In the genomic region with DNA sequence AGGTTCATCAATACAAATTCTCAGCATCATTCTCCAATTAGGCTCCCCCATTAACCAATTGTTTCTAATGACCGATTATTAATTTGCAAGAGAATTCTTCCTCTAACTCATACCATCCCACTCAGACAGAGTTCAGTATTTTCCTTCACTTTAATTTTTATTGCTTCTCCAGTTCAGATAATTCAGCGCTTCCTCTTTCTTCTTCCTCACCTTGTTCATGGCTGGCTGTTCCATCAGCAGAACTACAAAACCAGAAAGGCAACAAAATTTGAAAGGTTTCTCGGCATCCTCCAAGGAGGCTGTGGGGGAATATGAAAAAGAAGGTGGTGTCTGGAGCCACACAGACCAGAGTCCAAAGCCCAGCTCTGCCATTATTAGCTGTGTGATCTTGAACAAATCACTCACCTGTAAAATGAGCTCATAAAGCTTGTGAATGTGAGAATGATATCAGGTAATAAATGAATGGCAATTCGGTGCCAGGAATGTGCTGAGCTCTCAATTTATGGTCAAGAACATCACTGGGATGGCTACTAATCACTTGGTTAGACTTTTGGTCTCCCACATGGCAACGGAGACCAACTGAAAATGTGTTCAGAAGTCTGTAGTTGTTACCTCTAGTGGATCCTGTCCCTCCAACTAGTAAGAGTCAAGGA, we compare ENCODE assay signal across 29 cellular contexts. TPM values are rescaled to one million over a fixed set of nuclear protein-coding genes. Genes with fewer than 3 reads are reported as not detected.
"Had no signal": no experiment of that assay in that cellular context is flagged by ENCODE, and none has a peak within 500 bp of the region (broad histone marks: within the 10 kb centered on the region; RNA-seq: fewer than 3 reads in every experiment).

No MANE protein-coding gene starts in this region.

- DNase-seq: activated B cell treated with CpG ODN at 0.5 μM for 24 hours; activated CD4-positive, alpha-beta T cell treated with anti-CD3 and anti-CD28 coated beads, Interleukin-2, amount 50 U/mL, for 1 hour; activated CD8-positive, alpha-beta T cell treated with anti-CD3 and anti-CD28 coated beads for 36 hours; activated effector memory CD4-positive, alpha-beta T cell treated with Interleukin-2 at 50 U/mL for 16 hours; activated naive CD4-positive, alpha-beta T cell treated with Interleukin-2 at 50 U/mL for 16 hours; activated naive CD8-positive, alpha-beta T cell treated with anti-CD3 and anti-CD28 coated beads for 36 hours; caudate nucleus; cortex of kidney; effector memory CD8-positive, alpha-beta T cell; erythroblast; gastrocnemius medialis; glutamatergic neuron; hippocampal formation; left cardiac atrium; left ventricle myocardium superior; psoas muscle; sigmoid colon; stimulated activated CD4-positive, alpha-beta T cell treated with anti-CD3 and anti-CD28 coated beads, Interleukin-1b, Interleukin-23, amount 100 ng/mL, for 48 hours; stimulated activated CD4-positive, alpha-beta T cell treated with anti-CD3 and anti-CD28 coated beads, Interleukin-4, amount 100 ng/mL, for 4 hours; stimulated activated naive B cell treated with anti-CD40 and anti-IgM and Interleukin-4, amounts not matched to agents 10 μg/mL and 1 μg/mL and 100 μg/mL, for 72 hours; stomach; thyroid gland had no signal

- H3K9me3 ChIP-seq: ascending aorta, gastrocnemius medialis, pancreas, psoas muscle, sigmoid colon, stomach, thyroid gland had no signal

- H3K27me3 Mint-ChIP-seq: activated B cell treated with CpG ODN at 0.5 μM for 24 hours; activated CD8-positive, alpha-beta T cell treated with anti-CD3 and anti-CD28 coated beads for 36 hours; activated naive CD8-positive, alpha-beta T cell treated with anti-CD3 and anti-CD28 coated beads for 36 hours; brain; effector memory CD8-positive, alpha-beta T cell; stimulated activated naive B cell treated with anti-CD40 and anti-IgM and Interleukin-4, amounts not matched to agents 10 μg/mL and 1 μg/mL and 100 μg/mL, for 72 hours had no signal

- H3K4me1 Mint-ChIP-seq: activated naive CD8-positive, alpha-beta T cell treated with anti-CD3 and anti-CD28 coated beads for 36 hours had no signal

- H3K27me3 ChIP-seq: ascending aorta, gastrocnemius medialis, pancreas, sigmoid colon, stomach, thyroid gland had no signal

- FAIRE-seq: keratinocyte, pancreas had no signal

- H3K4me3 ChIP-seq: ascending aorta, gastrocnemius medialis, pancreas, psoas muscle, sigmoid colon, smooth muscle cell, stomach, thyroid gland had no signal

- H3K4me1 ChIP-seq: pancreas had no signal

- H3K36me3 Mint-ChIP-seq: activated naive CD8-positive, alpha-beta T cell treated with anti-CD3 and anti-CD28 coated beads for 36 hours; stimulated activated naive B cell treated with anti-CD40 and anti-IgM and Interleukin-4, amounts not matched to agents 10 μg/mL and 1 μg/mL and 100 μg/mL, for 72 hours had no signal

- H3K4me2 ChIP-seq: smooth muscle cell had no signal

- H3K9me3 Mint-ChIP-seq: activated B cell treated with CpG ODN at 0.5 μM for 24 hours; activated CD8-positive, alpha-beta T cell treated with anti-CD3 and anti-CD28 coated beads for 36 hours; activated naive CD8-positive, alpha-beta T cell treated with anti-CD3 and anti-CD28 coated beads for 36 hours; effector memory CD8-positive, alpha-beta T cell; stimulated activated naive B cell treated with anti-CD40 and anti-IgM and Interleukin-4, amounts not matched to agents 10 μg/mL and 1 μg/mL and 100 μg/mL, for 72 hours; T-helper 1 cell treated with Interleukin-12 subunit alpha and Interleukin-12 subunit beta and Interleukin-4 antibody, amounts not matched to agents 30 μg/mL and 1 μg/mL, for 36 hours had no signal

- H3K4me3 Mint-ChIP-seq: activated B cell treated with CpG ODN at 0.5 μM for 24 hours; activated CD8-positive, alpha-beta T cell treated with anti-CD3 and anti-CD28 coated beads for 36 hours; activated naive CD8-positive, alpha-beta T cell treated with anti-CD3 and anti-CD28 coated beads for 36 hours; brain; effector memory CD8-positive, alpha-beta T cell; stimulated activated naive B cell treated with anti-CD40 and anti-IgM and Interleukin-4, amounts not matched to agents 10 μg/mL and 1 μg/mL and 100 μg/mL, for 72 hours; T-helper 1 cell treated with Interleukin-12 subunit alpha and Interleukin-12 subunit beta and Interleukin-4 antibody, amounts not matched to agents 30 μg/mL and 1 μg/mL, for 36 hours had no signal

- H3K27ac Mint-ChIP-seq: activated B cell treated with CpG ODN at 0.5 μM for 24 hours; activated CD8-positive, alpha-beta T cell treated with anti-CD3 and anti-CD28 coated beads for 36 hours; activated naive CD8-positive, alpha-beta T cell treated with anti-CD3 and anti-CD28 coated beads for 36 hours; effector memory CD8-positive, alpha-beta T cell; stimulated activated naive B cell treated with anti-CD40 and anti-IgM and Interleukin-4, amounts not matched to agents 10 μg/mL and 1 μg/mL and 100 μg/mL, for 72 hours; T-helper 1 cell treated with Interleukin-12 subunit alpha and Interleukin-12 subunit beta and Interleukin-4 antibody, amounts not matched to agents 30 μg/mL and 1 μg/mL, for 36 hours had no signal

- ATAC-seq: activated CD8-positive, alpha-beta T cell treated with anti-CD3 and anti-CD28 coated beads for 36 hours; effector memory CD8-positive, alpha-beta T cell; gastrocnemius medialis; left cardiac atrium; left ventricle myocardium superior; pancreas; psoas muscle; stimulated activated naive B cell treated with anti-CD40 and anti-IgM and Interleukin-4, amounts not matched to agents 10 μg/mL and 1 μg/mL and 100 μg/mL, for 72 hours had no signal

- H3K27ac ChIP-seq: ascending aorta, pancreas had no signal

RNA-seq across cellular contexts. Expression of a gene that starts 43.2 kb away (rescaled TPM):
- total RNA-seq: activated B cell treated with CpG ODN at 0.5 μM for 24 hours had no signal
- polyA plus RNA-seq: neural cell had no signal
